ENCODE assay signal across 1 cellular context in the genomic region with DNA sequence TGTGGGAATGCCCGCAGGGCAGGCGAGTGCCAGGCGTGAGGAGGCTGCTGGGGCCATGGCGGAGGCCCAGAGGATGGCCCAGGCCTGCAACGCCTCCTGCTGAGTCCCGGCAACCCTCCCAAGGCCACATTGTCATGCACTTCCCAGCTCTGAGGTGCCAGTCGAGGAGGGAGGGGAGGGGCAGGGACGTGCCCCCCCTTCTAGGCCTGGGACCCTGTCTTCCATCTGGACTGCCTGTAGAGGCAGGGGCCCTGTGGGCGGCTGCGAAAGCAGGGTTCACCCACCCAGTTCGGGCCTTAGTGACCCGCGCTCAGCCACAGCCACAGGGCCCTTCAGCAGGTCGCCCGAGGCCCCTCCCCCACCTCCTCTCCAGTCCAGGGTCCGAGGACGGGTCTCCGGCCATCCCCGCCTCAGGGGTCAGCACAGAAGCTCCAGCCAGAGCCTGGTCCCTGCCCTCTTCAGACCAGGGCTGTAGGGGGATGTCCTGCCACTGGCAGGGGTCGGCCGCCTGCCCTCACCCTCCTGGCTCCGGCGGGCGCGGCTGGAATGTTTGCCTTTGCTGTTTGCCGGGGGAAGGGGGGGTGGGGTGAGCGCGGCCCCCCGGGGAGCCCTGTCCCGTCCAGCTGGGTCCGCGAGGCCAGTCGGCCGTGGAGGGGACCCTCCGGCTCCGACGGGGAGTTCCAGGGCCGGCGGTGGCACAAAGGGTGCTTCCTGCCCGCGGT.
TF ChIP-seq lines count a peak whose summit lies in the region.

No MANE protein-coding gene starts in this region.

TF ChIP-seq in HepG2, 621 proteins besides CTCF, POLR2A, EP300 and RAD21 (continued from another document and continues in another):
- TF ChIP-seq, protein P1, sequence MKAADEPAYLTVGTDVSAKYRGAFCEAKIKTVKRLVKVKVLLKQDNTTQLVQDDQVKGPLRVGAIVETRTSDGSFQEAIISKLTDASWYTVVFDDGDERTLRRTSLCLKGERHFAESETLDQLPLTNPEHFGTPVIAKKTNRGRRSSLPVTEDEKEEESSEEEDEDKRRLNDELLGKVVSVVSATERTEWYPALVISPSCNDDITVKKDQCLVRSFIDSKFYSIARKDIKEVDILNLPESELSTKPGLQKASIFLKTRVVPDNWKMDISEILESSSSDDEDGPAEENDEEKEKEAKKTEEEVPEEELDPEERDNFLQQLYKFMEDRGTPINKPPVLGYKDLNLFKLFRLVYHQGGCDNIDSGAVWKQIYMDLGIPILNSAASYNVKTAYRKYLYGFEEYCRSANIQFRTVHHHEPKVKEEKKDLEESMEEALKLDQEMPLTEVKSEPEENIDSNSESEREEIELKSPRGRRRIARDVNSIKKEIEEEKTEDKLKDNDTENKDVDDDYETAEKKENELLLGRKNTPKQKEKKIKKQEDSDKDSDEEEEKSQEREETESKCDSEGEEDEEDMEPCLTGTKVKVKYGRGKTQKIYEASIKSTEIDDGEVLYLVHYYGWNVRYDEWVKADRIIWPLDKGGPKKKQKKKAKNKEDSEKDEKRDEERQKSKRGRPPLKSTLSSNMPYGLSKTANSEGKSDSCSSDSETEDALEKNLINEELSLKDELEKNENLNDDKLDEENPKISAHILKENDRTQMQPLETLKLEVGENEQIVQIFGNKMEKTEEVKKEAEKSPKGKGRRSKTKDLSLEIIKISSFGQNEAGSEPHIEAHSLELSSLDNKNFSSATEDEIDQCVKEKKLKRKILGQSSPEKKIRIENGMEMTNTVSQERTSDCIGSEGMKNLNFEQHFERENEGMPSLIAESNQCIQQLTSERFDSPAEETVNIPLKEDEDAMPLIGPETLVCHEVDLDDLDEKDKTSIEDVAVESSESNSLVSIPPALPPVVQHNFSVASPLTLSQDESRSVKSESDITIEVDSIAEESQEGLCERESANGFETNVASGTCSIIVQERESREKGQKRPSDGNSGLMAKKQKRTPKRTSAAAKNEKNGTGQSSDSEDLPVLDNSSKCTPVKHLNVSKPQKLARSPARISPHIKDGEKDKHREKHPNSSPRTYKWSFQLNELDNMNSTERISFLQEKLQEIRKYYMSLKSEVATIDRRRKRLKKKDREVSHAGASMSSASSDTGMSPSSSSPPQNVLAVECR (CRISPR knock-in tag; IDR thresholded peaks at IDR 0.05; ENCODE audit: borderline replicate concordance) = peak; percentile 43; the same call in 1 of the 2 replicates
- TF ChIP-seq ZNF720 (CRISPR knock-in tag; IDR thresholded peaks at IDR 0.05) (0 out of 2 replicates have a peak, but pooled peaks have one; percentile 30), TP53 (CRISPR knock-in tag; conservative IDR thresholded peaks at IDR 0.05) (peak; percentile 21; the same call in 1 of the 2 replicates), TBP (CRISPR knock-in tag; IDR thresholded peaks at IDR 0.05) (0 out of 2 replicates have a peak, but pooled peaks have one; percentile 33), HOXA3 (CRISPR knock-in tag; IDR thresholded peaks at IDR 0.05) (peak; percentile 57), PCBP1 (IDR thresholded peaks at IDR 0.05; ENCODE audit: borderline replicate concordance, low read depth, low read length) (peak; percentile 75), LCORL (IDR thresholded peaks at IDR 0.05) (no peak), LCORL (CRISPR knock-in tag; IDR thresholded peaks at IDR 0.05) (peak; percentile 94; the same call in 1 of the 2 replicates), AKAP8 (CRISPR knock-in tag; IDR thresholded peaks at IDR 0.05) (peak; percentile 88), POLR2AphosphoS5 (IDR thresholded peaks at IDR 0.05; ENCODE audit: low read depth, low read length) (peak; percentile 47), TEAD3 (CRISPR knock-in tag; optimal IDR thresholded peaks at IDR 0.05; ENCODE audit: borderline replicate concordance) (peak; percentile 88), ATF7-NPFF (CRISPR knock-in tag; IDR thresholded peaks at IDR 0.05; ENCODE audit: low read depth) (peak; percentile 49; the same call in 1 of the 2 replicates), FOXK1 (CRISPR knock-in tag; IDR thresholded peaks at IDR 0.05; ENCODE audit: borderline replicate concordance, low read depth) (0 out of 2 replicates have a peak, but pooled peaks have one; percentile 33), ZSCAN29 (CRISPR knock-in tag; conservative IDR thresholded peaks at IDR 0.05) (no peak; the same call in 1 of the 2 replicates), YEATS4 (CRISPR knock-in tag; IDR thresholded peaks at IDR 0.05; ENCODE audit: borderline replicate concordance) (peak; percentile 80), ZSCAN31 (CRISPR knock-in tag; IDR thresholded peaks at IDR 0.05; ENCODE audit: low read depth) (peak; percentile 78), ZNF816 (CRISPR knock-in tag; IDR thresholded peaks at IDR 0.05; ENCODE audit: borderline replicate concordance) (no peak), MYC (CRISPR knock-in tag; IDR thresholded peaks at IDR 0.05; ENCODE audit: borderline replicate concordance) (peak; percentile 76), ZNF333 (CRISPR knock-in tag; IDR thresholded peaks at IDR 0.05; ENCODE audit: borderline replicate concordance) (0 out of 2 replicates have a peak, but pooled peaks have one; percentile 43), BRD4 (CRISPR knock-in tag; IDR thresholded peaks at IDR 0.05) (peak; percentile 88; the same call in 1 of the 2 replicates), DNMT3B (CRISPR knock-in tag; conservative IDR thresholded peaks at IDR 0.05) (peak; percentile 75; the same call in 1 of the 2 replicates), ZBTB7A (CRISPR knock-in tag; IDR thresholded peaks at IDR 0.05) (peak; percentile 97)
- TF ChIP-seq, protein P2, sequence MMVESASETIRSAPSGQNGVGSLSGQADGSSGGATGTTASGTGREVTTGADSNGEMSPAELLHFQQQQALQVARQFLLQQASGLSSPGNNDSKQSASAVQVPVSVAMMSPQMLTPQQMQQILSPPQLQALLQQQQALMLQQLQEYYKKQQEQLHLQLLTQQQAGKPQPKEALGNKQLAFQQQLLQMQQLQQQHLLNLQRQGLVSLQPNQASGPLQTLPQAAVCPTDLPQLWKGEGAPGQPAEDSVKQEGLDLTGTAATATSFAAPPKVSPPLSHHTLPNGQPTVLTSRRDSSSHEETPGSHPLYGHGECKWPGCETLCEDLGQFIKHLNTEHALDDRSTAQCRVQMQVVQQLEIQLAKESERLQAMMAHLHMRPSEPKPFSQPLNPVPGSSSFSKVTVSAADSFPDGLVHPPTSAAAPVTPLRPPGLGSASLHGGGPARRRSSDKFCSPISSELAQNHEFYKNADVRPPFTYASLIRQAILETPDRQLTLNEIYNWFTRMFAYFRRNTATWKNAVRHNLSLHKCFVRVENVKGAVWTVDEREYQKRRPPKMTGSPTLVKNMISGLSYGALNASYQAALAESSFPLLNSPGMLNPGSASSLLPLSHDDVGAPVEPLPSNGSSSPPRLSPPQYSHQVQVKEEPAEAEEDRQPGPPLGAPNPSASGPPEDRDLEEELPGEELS (CRISPR knock-in tag; IDR thresholded peaks at IDR 0.05) = peak; percentile 61; the same call in 1 of the 2 replicates
- TF ChIP-seq, protein P3, sequence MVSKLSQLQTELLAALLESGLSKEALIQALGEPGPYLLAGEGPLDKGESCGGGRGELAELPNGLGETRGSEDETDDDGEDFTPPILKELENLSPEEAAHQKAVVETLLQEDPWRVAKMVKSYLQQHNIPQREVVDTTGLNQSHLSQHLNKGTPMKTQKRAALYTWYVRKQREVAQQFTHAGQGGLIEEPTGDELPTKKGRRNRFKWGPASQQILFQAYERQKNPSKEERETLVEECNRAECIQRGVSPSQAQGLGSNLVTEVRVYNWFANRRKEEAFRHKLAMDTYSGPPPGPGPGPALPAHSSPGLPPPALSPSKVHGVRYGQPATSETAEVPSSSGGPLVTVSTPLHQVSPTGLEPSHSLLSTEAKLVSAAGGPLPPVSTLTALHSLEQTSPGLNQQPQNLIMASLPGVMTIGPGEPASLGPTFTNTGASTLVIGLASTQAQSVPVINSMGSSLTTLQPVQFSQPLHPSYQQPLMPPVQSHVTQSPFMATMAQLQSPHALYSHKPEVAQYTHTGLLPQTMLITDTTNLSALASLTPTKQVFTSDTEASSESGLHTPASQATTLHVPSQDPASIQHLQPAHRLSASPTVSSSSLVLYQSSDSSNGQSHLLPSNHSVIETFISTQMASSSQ (IDR thresholded peaks at IDR 0.05; ENCODE audit: low read depth) = no peak
- TF ChIP-seq, protein P3 (CRISPR knock-in tag; IDR thresholded peaks at IDR 0.05; ENCODE audit: borderline replicate concordance) = peak; percentile 44; the same call in 1 of the 2 replicates
- TF ChIP-seq, protein P4, sequence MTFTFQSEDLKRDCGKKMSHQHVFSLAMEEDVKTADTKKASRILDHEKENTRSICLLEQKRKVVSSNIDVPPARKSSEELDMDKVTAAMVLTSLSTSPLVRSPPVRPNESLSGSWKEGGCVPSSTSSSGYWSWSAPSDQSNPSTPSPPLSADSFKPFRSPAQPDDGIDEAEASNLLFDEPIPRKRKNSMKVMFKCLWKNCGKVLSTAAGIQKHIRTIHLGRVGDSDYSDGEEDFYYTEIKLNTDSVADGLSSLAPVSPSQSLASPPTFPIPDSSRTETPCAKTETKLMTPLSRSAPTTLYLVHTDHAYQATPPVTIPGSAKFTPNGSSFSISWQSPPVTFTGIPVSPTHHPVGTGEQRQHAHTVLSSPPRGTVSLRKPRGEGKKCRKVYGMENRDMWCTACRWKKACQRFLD (CRISPR knock-in tag; IDR thresholded peaks at IDR 0.05; ENCODE audit: borderline replicate concordance) = peak; percentile 63; the same call in 1 of the 2 replicates
- TF ChIP-seq, protein P5, sequence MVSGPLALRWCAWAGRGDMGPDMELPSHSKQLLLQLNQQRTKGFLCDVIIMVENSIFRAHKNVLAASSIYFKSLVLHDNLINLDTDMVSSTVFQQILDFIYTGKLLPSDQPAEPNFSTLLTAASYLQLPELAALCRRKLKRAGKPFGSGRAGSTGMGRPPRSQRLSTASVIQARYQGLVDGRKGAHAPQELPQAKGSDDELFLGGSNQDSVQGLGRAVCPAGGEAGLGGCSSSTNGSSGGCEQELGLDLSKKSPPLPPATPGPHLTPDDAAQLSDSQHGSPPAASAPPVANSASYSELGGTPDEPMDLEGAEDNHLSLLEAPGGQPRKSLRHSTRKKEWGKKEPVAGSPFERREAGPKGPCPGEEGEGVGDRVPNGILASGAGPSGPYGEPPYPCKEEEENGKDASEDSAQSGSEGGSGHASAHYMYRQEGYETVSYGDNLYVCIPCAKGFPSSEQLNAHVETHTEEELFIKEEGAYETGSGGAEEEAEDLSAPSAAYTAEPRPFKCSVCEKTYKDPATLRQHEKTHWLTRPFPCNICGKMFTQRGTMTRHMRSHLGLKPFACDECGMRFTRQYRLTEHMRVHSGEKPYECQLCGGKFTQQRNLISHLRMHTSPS (CRISPR knock-in tag; IDR thresholded peaks at IDR 0.05; ENCODE audit: low read depth) = peak; percentile 93
- TF ChIP-seq, protein P6, sequence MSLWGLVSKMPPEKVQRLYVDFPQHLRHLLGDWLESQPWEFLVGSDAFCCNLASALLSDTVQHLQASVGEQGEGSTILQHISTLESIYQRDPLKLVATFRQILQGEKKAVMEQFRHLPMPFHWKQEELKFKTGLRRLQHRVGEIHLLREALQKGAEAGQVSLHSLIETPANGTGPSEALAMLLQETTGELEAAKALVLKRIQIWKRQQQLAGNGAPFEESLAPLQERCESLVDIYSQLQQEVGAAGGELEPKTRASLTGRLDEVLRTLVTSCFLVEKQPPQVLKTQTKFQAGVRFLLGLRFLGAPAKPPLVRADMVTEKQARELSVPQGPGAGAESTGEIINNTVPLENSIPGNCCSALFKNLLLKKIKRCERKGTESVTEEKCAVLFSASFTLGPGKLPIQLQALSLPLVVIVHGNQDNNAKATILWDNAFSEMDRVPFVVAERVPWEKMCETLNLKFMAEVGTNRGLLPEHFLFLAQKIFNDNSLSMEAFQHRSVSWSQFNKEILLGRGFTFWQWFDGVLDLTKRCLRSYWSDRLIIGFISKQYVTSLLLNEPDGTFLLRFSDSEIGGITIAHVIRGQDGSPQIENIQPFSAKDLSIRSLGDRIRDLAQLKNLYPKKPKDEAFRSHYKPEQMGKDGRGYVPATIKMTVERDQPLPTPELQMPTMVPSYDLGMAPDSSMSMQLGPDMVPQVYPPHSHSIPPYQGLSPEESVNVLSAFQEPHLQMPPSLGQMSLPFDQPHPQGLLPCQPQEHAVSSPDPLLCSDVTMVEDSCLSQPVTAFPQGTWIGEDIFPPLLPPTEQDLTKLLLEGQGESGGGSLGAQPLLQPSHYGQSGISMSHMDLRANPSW (CRISPR knock-in tag; IDR thresholded peaks at IDR 0.05; ENCODE audit: borderline replicate concordance) = peak; percentile 54; the same call in 1 of the 2 replicates
- TF ChIP-seq, protein P7, sequence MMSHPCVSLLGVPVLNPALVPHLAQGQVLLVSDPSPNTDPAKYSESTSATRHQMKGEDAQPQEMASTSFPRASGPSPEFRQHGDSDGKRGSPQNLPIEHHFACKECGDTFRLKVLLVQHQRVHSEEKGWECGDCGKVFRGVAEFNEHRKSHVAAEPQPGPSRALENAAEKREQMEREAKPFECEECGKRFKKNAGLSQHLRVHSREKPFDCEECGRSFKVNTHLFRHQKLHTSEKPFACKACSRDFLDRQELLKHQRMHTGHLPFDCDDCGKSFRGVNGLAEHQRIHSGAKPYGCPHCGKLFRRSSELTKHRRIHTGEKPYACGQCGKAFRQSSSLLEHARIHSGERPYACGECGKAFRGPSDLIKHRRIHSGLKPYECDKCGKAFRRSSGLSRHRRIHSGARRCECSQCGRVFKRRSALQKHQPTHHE (CRISPR knock-in tag; IDR thresholded peaks at IDR 0.05; ENCODE audit: borderline replicate concordance) = peak; percentile 80; the same call in 1 of the 2 replicates
- TF ChIP-seq, protein P8, sequence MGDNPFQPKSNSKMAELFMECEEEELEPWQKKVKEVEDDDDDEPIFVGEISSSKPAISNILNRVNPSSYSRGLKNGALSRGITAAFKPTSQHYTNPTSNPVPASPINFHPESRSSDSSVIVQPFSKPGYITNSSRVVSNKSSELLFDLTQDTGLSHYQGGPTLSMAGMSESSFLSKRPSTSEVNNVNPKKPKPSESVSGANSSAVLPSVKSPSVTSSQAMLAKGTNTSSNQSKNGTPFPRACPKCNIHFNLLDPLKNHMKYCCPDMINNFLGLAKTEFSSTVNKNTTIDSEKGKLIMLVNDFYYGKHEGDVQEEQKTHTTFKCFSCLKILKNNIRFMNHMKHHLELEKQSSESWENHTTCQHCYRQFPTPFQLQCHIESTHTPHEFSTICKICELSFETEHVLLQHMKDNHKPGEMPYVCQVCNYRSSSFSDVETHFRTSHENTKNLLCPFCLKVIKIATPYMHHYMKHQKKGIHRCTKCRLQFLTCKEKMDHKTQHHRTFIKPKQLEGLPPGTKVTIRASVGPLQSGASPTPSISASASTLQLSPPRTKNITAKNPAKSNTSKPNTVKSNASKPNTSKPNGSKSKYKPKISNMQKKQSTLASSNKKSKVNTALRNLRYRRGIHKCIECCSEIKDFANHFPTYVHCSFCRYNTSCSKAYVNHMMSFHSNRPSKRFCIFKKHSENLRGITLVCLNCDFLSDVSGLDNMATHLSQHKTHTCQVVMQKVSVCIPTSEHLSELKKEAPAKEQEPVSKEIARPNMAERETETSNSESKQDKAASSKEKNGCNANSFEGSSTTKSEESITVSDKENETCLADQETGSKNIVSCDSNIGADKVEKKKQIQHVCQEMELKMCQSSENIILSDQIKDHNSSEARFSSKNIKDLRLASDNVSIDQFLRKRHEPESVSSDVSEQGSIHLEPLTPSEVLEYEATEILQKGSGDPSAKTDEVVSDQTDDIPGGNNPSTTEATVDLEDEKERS (CRISPR knock-in tag; IDR thresholded peaks at IDR 0.05) = no peak
